ENCODE assay signal across 9 cellular contexts in the genomic region with DNA sequence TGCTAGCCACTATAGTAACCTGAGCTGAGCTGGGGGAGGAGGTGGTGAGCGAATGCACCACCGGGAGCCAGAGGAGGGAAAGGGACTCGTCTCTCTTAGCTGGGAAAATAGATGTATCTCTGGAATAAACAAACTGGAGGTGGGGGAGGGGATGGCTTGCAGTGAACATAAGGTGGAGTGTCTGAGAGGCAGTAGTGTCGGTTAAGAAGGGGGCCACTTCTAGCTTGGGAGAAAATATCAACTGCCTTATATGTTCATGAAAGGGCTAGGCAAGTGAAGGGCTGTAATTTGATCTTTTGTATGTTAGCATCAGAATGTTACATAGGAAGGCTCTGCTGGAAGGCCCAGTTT. TPM values are rescaled to one million over a fixed set of nuclear protein-coding genes. Genes with fewer than 3 reads are reported as not detected.
DNase-seq lines count a peak whose midpoint lies in the region; ATAC-seq and TF ChIP-seq lines count a peak whose summit lies in the region.
"Had no signal": no experiment of that assay in that cellular context is flagged by ENCODE, and none has a peak within 500 bp of the region (broad histone marks: within the 10 kb centered on the region; RNA-seq: fewer than 3 reads in every experiment).

No MANE protein-coding gene starts in this region.

- H3K36me3 ChIP-seq in cardiac muscle cell (no peaks in the 10 kb centered on the region), Peyer's patch (no peaks in the 10 kb centered on the region), uterus (no peaks in the 10 kb centered on the region)
- H3K36me3 ChIP-seq: neutrophil had no signal

- H3K27me3 ChIP-seq in cardiac muscle cell: no peaks in the 10 kb centered on the region
- no peaks in the 10 kb centered on the region for H3K27me3 ChIP-seq in Peyer's patch
- no peaks in the 10 kb centered on the region for H3K27me3 ChIP-seq in uterus

- H3K4me3 ChIP-seq in cardiac muscle cell (peak overlapping the region; percentile 94), Peyer's patch (peak overlapping the region in 3 of 4 donors; percentile 73 to 78 (median 75)), uterus (peak overlapping the region; percentile 73 to 77)

- H3K4me1 ChIP-seq in cardiac muscle cell (ENCODE audit: low read depth) (peaks cover 26% of the 10 kb centered on the region), Peyer's patch (peaks cover 0 to 3% (median 0%) of the 10 kb centered on the region in 4 donors), uterus (peaks cover 0 to 6% of the 10 kb centered on the region in 2 donors)

- intact Hi-C loops in cardiac septum (cut with DNase I): loop anchor here (5.0 to 10.0 kb wide), 5 partner anchors 39 to 529 kb away; no protein-coding TSS in a partner anchor
- intact Hi-C loops in uterus (cut with DNase I; ENCODE audit: low total_unique reads): loop anchor here (5.0 kb wide), 1 partner anchor 119 kb away; no protein-coding TSS in a partner anchor

- H3K9me3 ChIP-seq in cardiac muscle cell (ENCODE audit: low read depth) (no peaks in the 10 kb centered on the region), Peyer's patch (no peaks in the 10 kb centered on the region), uterus (no peaks in the 10 kb centered on the region)
- H3K9me3 ChIP-seq: neutrophil had no signal

- no peak for ATAC-seq in GM21619 (IDR thresholded peaks at IDR 0.05; ENCODE audit: unreplicated experiment)
- no peak for ATAC-seq in HG03565 (IDR thresholded peaks at IDR 0.05; ENCODE audit: unreplicated experiment)

- TF ChIP-seq CTCF in cardiac muscle cell (IDR thresholded peaks at IDR 0.05; ENCODE audit: low read depth, low read length): no peak
- no peak for TF ChIP-seq CTCF in Peyer's patch (IDR thresholded peaks at IDR 0.05)
- TF ChIP-seq CTCF in uterus (IDR thresholded peaks at IDR 0.05): no peak

- TF ChIP-seq POLR2A in Peyer's patch (IDR thresholded peaks at IDR 0.05): no peak
- TF ChIP-seq POLR2A in uterus (IDR thresholded peaks at IDR 0.05): no peak

- DNase-seq in cardiac muscle cell (ENCODE audit: low read depth in 1 of 2, low spot score in 1 of 2) (peak in 1 of 2 donors; percentile 76), cardiac septum (ENCODE audit: low spot score) (no peak), Peyer's patch (no peak), iPS-NIHi11 (ENCODE audit: low spot score) (peak; percentile 54), uterus (peak; percentile 54 to 76)
- no peak for DNase-seq in activated naive CD4-positive, alpha-beta T cell treated with Interleukin-2 at 50 U/mL for 16 hours

- H3K27ac ChIP-seq in cardiac muscle cell: peak overlapping the region; percentile 90
- peak overlapping the region; percentile 44 to 95 (median 71) for H3K27ac ChIP-seq in Peyer's patch
- H3K27ac ChIP-seq in uterus: peak overlapping the region; percentile 95 to 99
- H3K27ac ChIP-seq: neutrophil had no signal

RNA-seq across cellular contexts. Expression of gene SETBP1, which starts 2.2 kb away (rescaled TPM):
- total RNA-seq in cardiac muscle cell (10.7 and 30.6 TPM in 2 replicates), cardiac septum (15.5 TPM), Peyer's patch (10 to 100 TPM in 3 of 4 donors, 1 to 10 TPM in 1; 3.3 to 86.6 (median 16.3) TPM), uterus (10 to 100 TPM; 16.8 to 74.0 (median 36.9) TPM)
- polyA plus RNA-seq in cardiac muscle cell: 6.3 and 6.6 TPM in 2 replicates

Comparison
In these comparisons a context has a peak if more than half of its experiments do, and no peak if none do; other contexts are left out.
1. DNase-seq: peak in iPS-NIHi11 (single experiment) and uterus (2 of 2); none in cardiac septum (single experiment), Peyer's patch (0 of 3) and activated naive CD4-positive, alpha-beta T cell treated with Interleukin-2 at 50 U/mL for 16 hours (single experiment).
2. Peak in every context shown above with its lines, with median percentiles within 50 percentile points of each other: H3K27ac ChIP-seq and H3K4me3 ChIP-seq.